In the genomic region with DNA sequence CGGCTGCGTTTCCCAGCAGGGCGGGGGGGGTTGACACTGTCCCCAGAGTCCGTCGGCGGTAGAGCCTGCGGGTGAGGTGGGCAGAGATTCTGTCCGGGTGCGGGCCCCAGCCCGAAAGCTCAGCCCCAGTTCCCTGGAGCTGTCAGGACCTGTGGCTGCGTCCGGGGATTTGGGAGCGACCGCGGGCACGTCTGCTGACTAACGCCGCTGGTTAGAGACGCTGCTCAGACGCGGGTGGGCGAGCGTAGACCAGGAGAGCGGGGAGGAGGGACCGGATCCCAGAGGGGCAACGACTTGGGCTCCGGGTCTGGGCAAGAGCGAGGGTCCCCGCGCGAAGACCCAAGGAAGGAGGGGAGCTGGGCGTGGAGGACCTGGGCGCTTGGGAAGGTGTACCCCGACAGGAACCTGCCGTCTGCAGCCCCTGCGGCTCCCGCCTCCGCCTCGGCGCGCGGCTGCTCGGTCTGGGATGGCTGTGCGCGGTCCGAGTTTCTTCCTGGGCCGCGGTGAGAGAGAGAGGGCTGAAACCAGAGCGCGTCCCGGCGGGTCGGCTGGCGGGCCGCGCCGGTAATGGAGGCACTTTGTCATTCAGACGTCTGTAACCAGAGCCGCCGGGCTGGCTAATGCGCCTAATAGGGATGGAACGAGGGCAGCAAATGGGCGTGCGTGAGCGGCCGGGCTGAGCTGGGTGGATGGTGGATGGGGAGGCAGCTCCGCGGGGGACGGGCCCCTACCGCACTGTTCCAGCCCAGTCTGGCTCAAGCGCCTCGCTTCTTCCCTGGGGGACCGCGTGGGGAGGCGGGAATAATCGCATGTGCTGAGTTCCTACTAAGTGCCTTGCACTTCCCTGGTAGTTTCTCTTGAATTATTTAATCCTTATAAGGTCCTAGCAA, we compare ENCODE assay signal across 8 cellular contexts. TPM values are rescaled to one million over a fixed set of nuclear protein-coding genes. Genes with fewer than 3 reads are reported as not detected.
A peak's percentile ranks its signal among the peaks of the same experiment; 100 is the strongest.
DNase-seq lines count a peak whose midpoint lies in the region; ATAC-seq and TF ChIP-seq lines count a peak whose summit lies in the region.

No MANE protein-coding gene starts in this region.

- H3K4me3 Mint-ChIP-seq in activated T-helper 1 cell treated with anti-CD3 and anti-CD28 coated beads, Interleukin-12 subunit alpha, Interleukin-12 subunit beta, Interleukin-2, Interleukin-4 antibody, amounts not matched to agents 30 ng/mL and 10 ng/mL and 1 ng/mL, durations not matched to agents 14 hours and 24 hours and 36 hours: peak overlapping the region; percentile 42

- H3K36me3 ChIP-seq in heart right ventricle (no peaks in the 10 kb centered on the region), psoas muscle (ENCODE audit: insufficient read depth in 1 of 2, low read depth in 1 of 2) (no peaks in the 10 kb centered on the region), mucosa of descending colon (ENCODE audit: low read depth) (no peaks in the 10 kb centered on the region)

- WGBS in heart right ventricle, 2 donors: 1% methylated on average over 76 of the region's 76 CpGs
- WGBS in psoas muscle, 3 donors: 0 to 1% (median 1%) methylated on average over 67 to 76 of the region's 76 CpGs

- H3K27me3 ChIP-seq in heart right ventricle (peaks cover 0 to 100% (median 73%) of the 10 kb centered on the region in 7 donors), psoas muscle (ENCODE audit: insufficient read depth in 3 of 3, low read length in 2 of 3) (peaks cover 0 to 68% (median 7%) of the 10 kb centered on the region in 3 donors)

- TF ChIP-seq CTCF in heart right ventricle (IDR thresholded peaks at IDR 0.05): no peak
- TF ChIP-seq CTCF in psoas muscle (IDR thresholded peaks at IDR 0.05): no peak
- no peak for TF ChIP-seq CTCF in mucosa of descending colon (IDR thresholded peaks at IDR 0.05)

- peak; percentile 31 for DNase-seq in AG08395 (ENCODE audit: low spot score)
- DNase-seq in M059J (ENCODE audit: low read depth): peak; percentile 41
- no peak for DNase-seq in activated T-helper 1 cell treated with anti-CD3 and anti-CD28 coated beads, Interleukin-12 subunit alpha, Interleukin-12 subunit beta, Interleukin-2, Interleukin-4 antibody, amounts not matched to agents 30 ng/mL and 10 ng/mL and 1 ng/mL, durations not matched to agents 14 hours and 24 hours and 36 hours (ENCODE audit: low spot score)
- DNase-seq in heart right ventricle: peak; percentile 36 to 66
- DNase-seq in psoas muscle: peak; percentile 66 to 84
- DNase-seq in mucosa of descending colon: no peak
- DNase-seq in putamen (ENCODE audit: low spot score): no peak

- H3K9me3 ChIP-seq in heart right ventricle (no peaks in the 10 kb centered on the region), psoas muscle (no peaks in the 10 kb centered on the region), mucosa of descending colon (no peaks in the 10 kb centered on the region)

- ATAC-seq in heart right ventricle (peak; percentile 43 to 65 (median 50)), psoas muscle (peak; percentile 65 to 83 (median 82)), mucosa of descending colon (no peak), GM18861 (IDR thresholded peaks at IDR 0.05; ENCODE audit: unreplicated experiment) (no peak)

- H3K36me3 Mint-ChIP-seq in activated T-helper 1 cell treated with anti-CD3 and anti-CD28 coated beads, Interleukin-12 subunit alpha, Interleukin-12 subunit beta, Interleukin-2, Interleukin-4 antibody, amounts not matched to agents 30 ng/mL and 10 ng/mL and 1 ng/mL, durations not matched to agents 14 hours and 24 hours and 36 hours (ENCODE audit: low read depth): no peaks in the 10 kb centered on the region

- H3K9me3 Mint-ChIP-seq in activated T-helper 1 cell treated with anti-CD3 and anti-CD28 coated beads, Interleukin-12 subunit alpha, Interleukin-12 subunit beta, Interleukin-2, Interleukin-4 antibody, amounts not matched to agents 30 ng/mL and 10 ng/mL and 1 ng/mL, durations not matched to agents 14 hours and 24 hours and 36 hours: no peaks in the 10 kb centered on the region

- H3K27me3 Mint-ChIP-seq in activated T-helper 1 cell treated with anti-CD3 and anti-CD28 coated beads, Interleukin-12 subunit alpha, Interleukin-12 subunit beta, Interleukin-2, Interleukin-4 antibody, amounts not matched to agents 30 ng/mL and 10 ng/mL and 1 ng/mL, durations not matched to agents 14 hours and 24 hours and 36 hours (ENCODE audit: insufficient read depth): peaks cover 80% of the 10 kb centered on the region

- peaks cover 0 to 40% (median 29%) of the 10 kb centered on the region in 9 donors for H3K4me1 ChIP-seq in heart right ventricle
- H3K4me1 ChIP-seq in psoas muscle: peaks cover 26% of the 10 kb centered on the region
- peaks cover 22% of the 10 kb centered on the region for H3K4me1 ChIP-seq in mucosa of descending colon (ENCODE audit: low read depth)

- no peaks in the 10 kb centered on the region for H3K4me1 Mint-ChIP-seq in activated T-helper 1 cell treated with anti-CD3 and anti-CD28 coated beads, Interleukin-12 subunit alpha, Interleukin-12 subunit beta, Interleukin-2, Interleukin-4 antibody, amounts not matched to agents 30 ng/mL and 10 ng/mL and 1 ng/mL, durations not matched to agents 14 hours and 24 hours and 36 hours (ENCODE audit: low read depth)

- H3K4me3 ChIP-seq in heart right ventricle (peak overlapping the region; percentile 36 to 68 (median 62)), psoas muscle (peak overlapping the region; percentile 71), mucosa of descending colon (no peak overlapping the region)

- H3K27ac Mint-ChIP-seq in activated T-helper 1 cell treated with anti-CD3 and anti-CD28 coated beads, Interleukin-12 subunit alpha, Interleukin-12 subunit beta, Interleukin-2, Interleukin-4 antibody, amounts not matched to agents 30 ng/mL and 10 ng/mL and 1 ng/mL, durations not matched to agents 14 hours and 24 hours and 36 hours: no peak overlapping the region

- peak overlapping the region in 6 of 10 donors; percentile 18 to 69 (median 38) for H3K27ac ChIP-seq in heart right ventricle
- no peak overlapping the region for H3K27ac ChIP-seq in psoas muscle

- intact Hi-C loops in activated T-helper 1 cell treated with anti-CD3 and anti-CD28 coated beads, Interleukin-12 subunit alpha, Interleukin-12 subunit beta, Interleukin-2, Interleukin-4 antibody, amounts not matched to agents 30 ng/mL and 10 ng/mL and 1 ng/mL, durations not matched to agents 14 hours and 24 hours and 36 hours (cut with micrococcal nuclease): loop anchor here (5.0 to 10.0 kb wide), 5 partner anchors 90 to 500 kb away; a partner anchor contains a TSS
- intact Hi-C loops in heart right ventricle (cut with DNase I) (loop anchor here in 8 of 10 donors (2.0 to 10.0 kb wide), 4 partner anchors 50 to 63 kb away; no protein-coding TSS in a partner anchor), psoas muscle (cut with DNase I) (loop anchor here (2.0 to 5.0 kb wide), 4 partner anchors 51 to 215 kb away; no protein-coding TSS in a partner anchor), mucosa of descending colon (cut with DNase I, micrococcal nuclease) (loop anchor here in 1 of 2 donors (10.0 kb wide), 1 partner anchor 57 kb away; no protein-coding TSS in a partner anchor)

RNA-seq across cellular contexts. Expression of a gene that starts 2.3 kb away (rescaled TPM):
- total RNA-seq in M059J (2014; rRNA removed; shearing (Covaris generic)): 0.39 and 0.62 TPM in 2 replicates
- total RNA-seq in activated T-helper 1 cell treated with anti-CD3 and anti-CD28 coated beads, Interleukin-12 subunit alpha, Interleukin-12 subunit beta, Interleukin-2, Interleukin-4 antibody, amounts not matched to agents 30 ng/mL and 10 ng/mL and 1 ng/mL, durations not matched to agents 14 hours and 24 hours and 36 hours: 0.13 and 0.20 TPM in 2 replicates
- total RNA-seq in heart right ventricle: 10 to 100 TPM in 4 of 10 donors, 1 to 10 TPM in 6; 1.8 to 22.9 (median 2.7) TPM
- polyA plus RNA-seq in heart right ventricle: 1 to 10 TPM; 6.4 to 7.2 TPM
- 10 to 100 TPM in 1 of 4 donors, 1 to 10 TPM in 3; 1.6 to 13.5 (median 3.7) TPM for total RNA-seq in psoas muscle
- 1 to 10 TPM in 1 of 3 donors, under 1 TPM in 2; 0.74 to 5.1 (median 0.77) TPM for polyA plus RNA-seq in psoas muscle
- total RNA-seq in mucosa of descending colon: 10 to 100 TPM in 1 of 3 donors, 1 to 10 TPM in 2; 1.0 to 11.9 (median 2.0) TPM

Comparison
In these comparisons a context has a peak if more than half of its experiments do, and no peak if none do; other contexts are left out.
1. DNase-seq: peak in AG08395 (single experiment), M059J (single experiment), heart right ventricle (2 of 2) and psoas muscle (2 of 2); none in activated T-helper 1 cell treated with anti-CD3 and anti-CD28 coated beads, Interleukin-12 subunit alpha, Interleukin-12 subunit beta, Interleukin-2, Interleukin-4 antibody, amounts not matched to agents 30 ng/mL and 10 ng/mL and 1 ng/mL, durations not matched to agents 14 hours and 24 hours and 36 hours (single experiment), mucosa of descending colon (0 of 3) and putamen (single experiment).
2. ATAC-seq: peak in heart right ventricle (8 of 8) and psoas muscle (4 of 4); none in mucosa of descending colon (single experiment) and GM18861 (single experiment).